Comparison of ENCODE assay signal across 9 cellular contexts in the genomic region with DNA sequence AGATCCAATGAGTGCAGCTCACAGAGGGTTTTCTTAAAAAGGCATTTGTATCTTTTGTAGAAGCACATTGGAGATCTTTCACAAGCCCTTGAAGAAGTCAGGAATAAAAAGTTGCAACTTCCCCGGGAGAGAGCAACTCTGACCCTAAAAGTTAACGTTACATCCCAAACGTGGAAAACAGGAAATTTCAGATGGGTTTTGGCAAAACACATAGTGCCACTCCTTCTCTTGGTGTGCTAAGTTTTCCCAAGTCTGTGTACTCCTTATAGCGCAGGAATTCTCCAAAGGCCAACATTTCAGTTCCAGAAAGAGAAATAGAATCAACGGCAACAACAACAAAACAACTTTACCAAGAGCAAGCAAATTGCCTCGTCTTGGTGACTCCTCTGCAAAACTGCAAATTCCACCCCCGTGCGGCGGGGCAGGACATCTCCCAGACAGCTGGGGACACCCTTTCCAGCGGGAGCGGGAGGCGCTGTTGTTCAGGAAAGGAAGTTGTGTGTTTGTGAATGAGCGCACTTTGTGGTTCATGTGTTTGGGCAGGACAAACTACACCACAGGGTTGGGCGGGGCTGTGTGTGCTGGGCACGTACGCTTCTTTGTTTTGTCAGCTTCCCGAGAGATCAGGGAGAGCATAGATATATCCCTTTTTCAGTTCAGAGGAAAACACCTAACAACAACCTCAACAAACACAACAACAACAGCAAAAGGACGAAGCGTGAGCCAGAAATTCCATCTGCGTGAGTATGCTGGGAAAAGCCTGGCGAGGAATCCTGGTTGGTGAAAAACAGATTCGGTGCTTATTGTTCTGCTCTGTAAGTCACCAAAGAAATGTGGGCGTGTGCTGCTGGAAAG.
A peak's percentile ranks its signal among the peaks of the same experiment; 100 is the strongest.
DNase-seq lines count a peak whose midpoint lies in the region; ATAC-seq lines count a peak whose summit lies in the region.
"Had no signal": no experiment of that assay in that cellular context is flagged by ENCODE, and none has a peak within 500 bp of the region (broad histone marks: within the 10 kb centered on the region; RNA-seq: fewer than 3 reads in every experiment).

No MANE protein-coding gene starts in this region.

- no peak overlapping the region for H3K4me3 ChIP-seq in naive thymus-derived CD4-positive, alpha-beta T cell (ENCODE audit: low read length)
- H3K4me3 ChIP-seq: SJCRH30 had no signal

- DNase-seq in GM04504 (ENCODE audit: low read depth) (peak; percentile 98), SK-MEL-5 (ENCODE audit: low read depth, low spot score) (peak; percentile 74), epithelial cell of prostate (ENCODE audit: low read depth, low spot score) (peak; percentile 98), NCI-H1105 treated with DMSO at 0.1 percent for 48 hours (lab: John Stamatoyannopoulos, UW) (no peak), NCI-H82 (lab: John Stamatoyannopoulos, UW) (no peak)
- DNase-seq in naive thymus-derived CD4-positive, alpha-beta T cell = peak in 1 of 9 donors; percentile 38

- H3K4me1 Mint-ChIP-seq in naive thymus-derived CD4-positive, alpha-beta T cell = peaks cover 12 to 58% (median 25%) of the 10 kb centered on the region in 7 donors

- in situ Hi-C loops in SK-MEL-5 (cut with HindIII; ENCODE audit: low pct_unique_long_range_greater_than_20kb, low sequenced_read_pairs) = no loop called here

- H3K9me3 ChIP-seq in naive thymus-derived CD4-positive, alpha-beta T cell (ENCODE audit: control insufficient read depth in 2 of 3, low read length in 3 of 3) = no peaks in the 10 kb centered on the region
- H3K9me3 ChIP-seq: SJCRH30 had no signal

- CTCF ChIA-PET in naive thymus-derived CD4-positive, alpha-beta T cell (lab: Charles Lee) = no interaction called here

- H3K36me3 Mint-ChIP-seq in naive thymus-derived CD4-positive, alpha-beta T cell = peaks cover 0 to 6% (median 0%) of the 10 kb centered on the region in 5 donors

- no peaks in the 10 kb centered on the region for H3K27me3 ChIP-seq in naive thymus-derived CD4-positive, alpha-beta T cell (ENCODE audit: control insufficient read depth in 2 of 2, insufficient read depth in 2 of 2, low read length in 2 of 2)
- H3K27me3 ChIP-seq: SJCRH30 had no signal

- ATAC-seq in naive thymus-derived CD4-positive, alpha-beta T cell = peak; percentile 47
- ATAC-seq in GM21737 (IDR thresholded peaks at IDR 0.05; ENCODE audit: unreplicated experiment) = no peak
- ATAC-seq in HG03039 (IDR thresholded peaks at IDR 0.05; ENCODE audit: unreplicated experiment) = no peak

- H3K27ac ChIP-seq in epithelial cell of prostate = peak overlapping the region; percentile 98
- no peak overlapping the region for H3K27ac ChIP-seq in naive thymus-derived CD4-positive, alpha-beta T cell (ENCODE audit: low read depth, low read length)
- H3K27ac ChIP-seq: SJCRH30 had no signal

- peaks cover 0 to 3% (median 0%) of the 10 kb centered on the region in 11 donors for H3K9me3 Mint-ChIP-seq in naive thymus-derived CD4-positive, alpha-beta T cell

- H3K27me3 Mint-ChIP-seq in naive thymus-derived CD4-positive, alpha-beta T cell = peaks cover 0 to 8% (median 0%) of the 10 kb centered on the region in 5 donors

- H3K4me3 Mint-ChIP-seq in naive thymus-derived CD4-positive, alpha-beta T cell = peak overlapping the region in 5 of 10 donors; percentile 6 to 74 (median 43)

- peak overlapping the region in 2 of 9 donors; percentile 13 to 85 for H3K27ac Mint-ChIP-seq in naive thymus-derived CD4-positive, alpha-beta T cell

- POLR2A ChIA-PET in naive thymus-derived CD4-positive, alpha-beta T cell (lab: Charles Lee) = no interaction called here

- intact Hi-C loops in naive thymus-derived CD4-positive, alpha-beta T cell (cut with micrococcal nuclease) = loop anchor here in 1 of 2 donors (5.0 kb wide), 2 partner anchors 45 to 290 kb away; no protein-coding TSS in a partner anchor

- H3K36me3 ChIP-seq in naive thymus-derived CD4-positive, alpha-beta T cell (ENCODE audit: control insufficient read depth in 2 of 3, insufficient read depth in 3 of 3, low read length in 3 of 3) = no peaks in the 10 kb centered on the region
- H3K36me3 ChIP-seq: SJCRH30 had no signal

- peaks cover 5 to 13% of the 10 kb centered on the region in 2 donors for H3K4me1 ChIP-seq in naive thymus-derived CD4-positive, alpha-beta T cell (ENCODE audit: control insufficient read depth in 2 of 2, insufficient read depth in 2 of 2, low read length in 2 of 2)

Comparison
In these comparisons a context has a peak if more than half of its experiments do, and no peak if none do; other contexts are left out.
1. DNase-seq: peak in GM04504 (single experiment), SK-MEL-5 (single experiment) and epithelial cell of prostate (single experiment); none in NCI-H1105 treated with DMSO at 0.1 percent for 48 hours (single experiment) and NCI-H82 (single experiment).